Comparison of ENCODE assay signal across 1 cellular context in the genomic region with DNA sequence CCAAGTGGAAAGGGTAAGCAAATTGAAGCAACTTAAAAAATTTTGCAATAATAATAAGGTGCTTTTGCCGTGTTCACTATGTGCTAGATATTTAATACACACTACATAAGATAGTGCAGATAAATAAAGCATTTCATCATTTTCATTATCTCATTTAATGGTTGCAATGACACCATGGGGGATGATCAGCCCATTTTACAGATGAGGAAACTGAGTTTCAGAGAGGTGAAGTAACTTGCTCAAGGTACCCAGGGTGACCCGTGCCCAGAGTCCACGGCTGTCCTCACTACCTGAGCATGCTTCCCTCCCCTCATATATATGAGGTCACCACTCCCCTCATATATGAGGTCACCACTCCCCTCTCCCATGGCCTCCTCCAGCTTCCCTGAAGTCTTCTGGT.
TF ChIP-seq lines count a peak whose summit lies in the region.

No MANE protein-coding gene starts in this region.

TF ChIP-seq in K562, 482 proteins besides CTCF, POLR2A, EP300 and RAD21 (continued from another document):
- TF ChIP-seq, protein P1, sequence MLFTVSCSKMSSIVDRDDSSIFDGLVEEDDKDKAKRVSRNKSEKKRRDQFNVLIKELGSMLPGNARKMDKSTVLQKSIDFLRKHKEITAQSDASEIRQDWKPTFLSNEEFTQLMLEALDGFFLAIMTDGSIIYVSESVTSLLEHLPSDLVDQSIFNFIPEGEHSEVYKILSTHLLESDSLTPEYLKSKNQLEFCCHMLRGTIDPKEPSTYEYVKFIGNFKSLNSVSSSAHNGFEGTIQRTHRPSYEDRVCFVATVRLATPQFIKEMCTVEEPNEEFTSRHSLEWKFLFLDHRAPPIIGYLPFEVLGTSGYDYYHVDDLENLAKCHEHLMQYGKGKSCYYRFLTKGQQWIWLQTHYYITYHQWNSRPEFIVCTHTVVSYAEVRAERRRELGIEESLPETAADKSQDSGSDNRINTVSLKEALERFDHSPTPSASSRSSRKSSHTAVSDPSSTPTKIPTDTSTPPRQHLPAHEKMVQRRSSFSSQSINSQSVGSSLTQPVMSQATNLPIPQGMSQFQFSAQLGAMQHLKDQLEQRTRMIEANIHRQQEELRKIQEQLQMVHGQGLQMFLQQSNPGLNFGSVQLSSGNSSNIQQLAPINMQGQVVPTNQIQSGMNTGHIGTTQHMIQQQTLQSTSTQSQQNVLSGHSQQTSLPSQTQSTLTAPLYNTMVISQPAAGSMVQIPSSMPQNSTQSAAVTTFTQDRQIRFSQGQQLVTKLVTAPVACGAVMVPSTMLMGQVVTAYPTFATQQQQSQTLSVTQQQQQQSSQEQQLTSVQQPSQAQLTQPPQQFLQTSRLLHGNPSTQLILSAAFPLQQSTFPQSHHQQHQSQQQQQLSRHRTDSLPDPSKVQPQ (CRISPR knock-in tag; IDR thresholded peaks at IDR 0.05; ENCODE audit: borderline replicate concordance): no peak
- no peak for TF ChIP-seq MLLT1 (IDR thresholded peaks at IDR 0.05)
